In genomic region chr9:96256800-96257199, GRCh38 we compare ENCODE assay signal across 1 cellular context.
TF ChIP-seq lines count a peak whose summit lies in the region.

No MANE protein-coding gene starts in this region.

TF ChIP-seq in SK-N-SH treated with all-trans-retinoic acid at 6 μM for 48 hours, 23 proteins besides CTCF, POLR2A, EP300 and RAD21 (continued from another document):
- no peak for TF ChIP-seq POU6F1 (CRISPR knock-in tag; IDR thresholded peaks at IDR 0.05; ENCODE audit: borderline replicate concordance, low read depth)
- TF ChIP-seq PATZ1 (CRISPR knock-in tag; IDR thresholded peaks at IDR 0.05; ENCODE audit: borderline replicate concordance), result no peak
- no peak for TF ChIP-seq CSDC2 (CRISPR knock-in tag; IDR thresholded peaks at IDR 0.05)
